ENCODE assay signal across 8 cellular contexts in genomic region chr15:80072285-80072684, GRCh38. TPM values are rescaled to one million over a fixed set of nuclear protein-coding genes. Genes with fewer than 3 reads are reported as not detected.
DNase-seq lines count a peak whose midpoint lies in the region; ATAC-seq, FAIRE-seq and TF ChIP-seq lines count a peak whose summit lies in the region.

No MANE protein-coding gene starts in this region.

- ATAC-seq in GM19455 (IDR thresholded peaks at IDR 0.05; ENCODE audit: unreplicated experiment) = peak; percentile 69
- peak; percentile 60 for ATAC-seq in HG03565 (IDR thresholded peaks at IDR 0.05; ENCODE audit: unreplicated experiment)
- ATAC-seq in heart left ventricle = peak; percentile 91 to 99 (median 98)

- H3K18ac ChIP-seq in trophoblast cell (ENCODE audit: low read length) = no peak overlapping the region

- no peak overlapping the region for H2AFZ ChIP-seq in trophoblast cell (ENCODE audit: insufficient read depth, low read length, poor library complexity)

- H3K4me3 ChIP-seq in heart left ventricle (peak overlapping the region in 11 of 12 donors; percentile 5 to 60 (median 51)), trophoblast cell (ENCODE audit: low read depth, low read length) (peak overlapping the region; percentile 70)

- no peaks in the 10 kb centered on the region for H3K79me1 ChIP-seq in trophoblast cell (ENCODE audit: low read length)

- no peak overlapping the region for H2BK5ac ChIP-seq in trophoblast cell (ENCODE audit: low read depth, low read length, poor library complexity)

- H3K27me3 ChIP-seq in heart left ventricle (no peaks in the 10 kb centered on the region), trophoblast cell (ENCODE audit: insufficient read depth, low read length) (no peaks in the 10 kb centered on the region)

- H3K27ac ChIP-seq in heart left ventricle (peak overlapping the region in 5 of 12 donors; percentile 34 to 61 (median 40)), trophoblast cell (ENCODE audit: low read depth, low read length) (no peak overlapping the region)

- no peak overlapping the region for H2BK120ac ChIP-seq in trophoblast cell (ENCODE audit: insufficient read depth, low read length, poor library complexity)

- H3K9me3 ChIP-seq in heart left ventricle (no peaks in the 10 kb centered on the region), trophoblast cell (ENCODE audit: insufficient read depth, low read depth, low read length) (no peaks in the 10 kb centered on the region)

- no peak overlapping the region for H4K12ac ChIP-seq in trophoblast cell (ENCODE audit: low read depth, low read length)

- H2AK5ac ChIP-seq in trophoblast cell (ENCODE audit: low read length) = no peak overlapping the region

- no peak for DNase-seq in D721Med (ENCODE audit: insufficient read length, low spot score)
- DNase-seq in NCI-H524 (lab: John Stamatoyannopoulos, UW) = peak; percentile 80 to 96
- DNase-seq in heart left ventricle = peak in 2 of 5 donors; percentile 15 to 26
- peak; percentile 35 to 83 for DNase-seq in trophoblast cell
- DNase-seq in stimulated activated CD4-positive, alpha-beta T cell treated with anti-CD3 and anti-CD28 coated beads, Interleukin-12 subunit alpha, Interleukin-12 subunit beta, amount 100 ng/mL, for 4 hours = no peak

- no peak for TF ChIP-seq POLR2A in heart left ventricle (IDR thresholded peaks at IDR 0.05)

- no peak overlapping the region for H4K91ac ChIP-seq in trophoblast cell (ENCODE audit: low read depth, low read length)

- H3K4me2 ChIP-seq in trophoblast cell (ENCODE audit: low read length) = no peak overlapping the region

- TF ChIP-seq CTCF in D721Med (IDR thresholded peaks at IDR 0.05; ENCODE audit: insufficient read depth, missing control alignments) = no peak
- no peak for TF ChIP-seq CTCF in heart left ventricle (IDR thresholded peaks at IDR 0.05)

- H3K14ac ChIP-seq in trophoblast cell (ENCODE audit: low read length) = no peak overlapping the region

- no peaks in the 10 kb centered on the region for H3K36me3 Mint-ChIP-seq in activated naive CD8-positive, alpha-beta T cell

- FAIRE-seq in D721Med (lab: Jason Lieb, UNC) = peak; percentile 89

- H3K36me3 ChIP-seq in heart left ventricle = no peaks in the 10 kb centered on the region
- H3K36me3 ChIP-seq in trophoblast cell (ENCODE audit: control insufficient read depth in 1 of 2, insufficient read depth in 2 of 2, low read length in 2 of 2) = no peaks in the 10 kb centered on the region

- no peaks in the 10 kb centered on the region for H3K9me3 Mint-ChIP-seq in activated naive CD8-positive, alpha-beta T cell (ENCODE audit: low read depth)

- no peak overlapping the region for H3K4ac ChIP-seq in trophoblast cell (ENCODE audit: low read depth, low read length)

- peaks cover 83% of the 10 kb centered on the region for H3K4me1 Mint-ChIP-seq in activated naive CD8-positive, alpha-beta T cell (ENCODE audit: low read depth)

- intact Hi-C loops in heart left ventricle (cut with DNase I) = loop anchor here in 1 of 10 donors (5.0 kb wide), 1 partner anchor 80 kb away; the partner anchor contains the start of gene FAH

- no peak overlapping the region for H2BK12ac ChIP-seq in trophoblast cell (ENCODE audit: low read length)

- no peak overlapping the region for H4K8ac ChIP-seq in trophoblast cell (ENCODE audit: low read depth, low read length)

- H3K27me3 Mint-ChIP-seq in activated naive CD8-positive, alpha-beta T cell = no peaks in the 10 kb centered on the region

- peaks cover 0 to 72% (median 37%) of the 10 kb centered on the region in 12 donors for H3K4me1 ChIP-seq in heart left ventricle
- H3K4me1 ChIP-seq in trophoblast cell (ENCODE audit: control insufficient read depth in 1 of 2, insufficient read depth in 2 of 2, low read length in 2 of 2) = no peaks in the 10 kb centered on the region

- WGBS in heart left ventricle, 4 donors = 0% methylated on average over 1 of the region's 1 CpG
- no CpG with 5 or more reads among the region's 1 CpG for WGBS in trophoblast cell (ENCODE audit: extremely low coverage, insufficient coverage, insufficient read length)

- H3K27ac Mint-ChIP-seq in activated naive CD8-positive, alpha-beta T cell = peak overlapping the region; percentile 62

- no peak overlapping the region for H3K23ac ChIP-seq in trophoblast cell (ENCODE audit: low read length)

- H3K79me2 ChIP-seq in trophoblast cell (ENCODE audit: control insufficient read depth, insufficient read depth, low read length, poor library complexity) = no peaks in the 10 kb centered on the region

- H3K4me3 Mint-ChIP-seq in activated naive CD8-positive, alpha-beta T cell = peak overlapping the region; percentile 84

- H3K9ac ChIP-seq in trophoblast cell (ENCODE audit: low read length) = no peak overlapping the region

RNA-seq across cellular contexts. Expression of gene ZFAND6, which starts 12.8 kb away (rescaled TPM):
- total RNA-seq in heart left ventricle = 100 to 1,000 TPM in 2 of 9 donors, 10 to 100 TPM in 7; 67.4 to 105 (median 79.9) TPM
- 10 to 100 TPM; 43.4 to 98.7 TPM for polyA plus RNA-seq in heart left ventricle
- 102 and 110 TPM in 2 replicates for polyA plus RNA-seq in trophoblast cell (2013)

Comparison
In these comparisons a context has a peak if more than half of its experiments do, and no peak if none do; other contexts are left out.
1. DNase-seq: peak in NCI-H524 (2 of 2) and trophoblast cell (2 of 2); none in D721Med (single experiment) and stimulated activated CD4-positive, alpha-beta T cell treated with anti-CD3 and anti-CD28 coated beads, Interleukin-12 subunit alpha, Interleukin-12 subunit beta, amount 100 ng/mL, for 4 hours (single experiment).
2. Peak in every context shown above with its lines, with median percentiles within 50 percentile points of each other: ATAC-seq.